In the genomic region with DNA sequence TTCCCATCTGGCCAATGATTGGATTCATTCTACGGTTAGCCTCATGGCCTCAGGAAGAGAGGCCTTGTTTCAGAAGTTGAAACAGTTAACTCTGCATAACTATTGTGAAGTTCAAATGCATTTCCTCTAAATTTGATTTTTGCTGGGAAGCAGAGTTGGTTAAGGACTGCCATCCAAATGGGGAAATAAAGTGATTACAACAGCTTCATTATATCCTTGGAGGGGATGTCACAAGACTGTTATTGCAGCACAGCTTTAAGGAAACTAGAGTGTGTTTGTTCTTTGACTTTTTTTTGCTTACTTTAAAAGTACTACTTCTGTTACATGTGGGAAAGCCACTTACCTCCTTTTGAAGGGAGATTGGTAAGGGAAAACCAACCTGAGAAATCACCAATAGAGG, we compare ENCODE assay signal across 11 cellular contexts.
DNase-seq lines count a peak whose midpoint lies in the region; ATAC-seq and TF ChIP-seq lines count a peak whose summit lies in the region.
"Had no signal": no experiment of that assay in that cellular context is flagged by ENCODE, and none has a peak within 500 bp of the region (broad histone marks: within the 10 kb centered on the region; RNA-seq: fewer than 3 reads in every experiment).

No MANE protein-coding gene starts in this region.

- no peaks in the 10 kb centered on the region for H3K27me3 Mint-ChIP-seq in CD4-positive, alpha-beta T cell
- H3K27me3 Mint-ChIP-seq: activated CD4-positive, alpha-beta T cell treated with anti-CD3 and anti-CD28 coated beads, Interleukin-2, amount 10 ng/mL, durations not matched to agents 7 days and 5 days had no signal

- intact Hi-C loops in CD4-positive, alpha-beta T cell (cut with DNase I, micrococcal nuclease) = no loop called here
- intact Hi-C loops in sigmoid colon (cut with DNase I) = no loop called here

- ATAC-seq in CD4-positive, alpha-beta T cell (ENCODE audit: poor library complexity) = no peak
- no peak for ATAC-seq in GM19395 (IDR thresholded peaks at IDR 0.05; ENCODE audit: unreplicated experiment)

- peaks cover 71% of the 10 kb centered on the region for H3K4me1 Mint-ChIP-seq in CD4-positive, alpha-beta T cell (ENCODE audit: low read depth)

- H3K4me1 ChIP-seq in sigmoid colon = peaks cover 0 to 55% (median 25%) of the 10 kb centered on the region in 4 donors

- H3K36me3 Mint-ChIP-seq in CD4-positive, alpha-beta T cell (ENCODE audit: low read depth) = peaks cover 57% of the 10 kb centered on the region

- peak overlapping the region in 2 of 4 donors; percentile 7 to 11 for H3K4me3 ChIP-seq in sigmoid colon

- H3K9me3 Mint-ChIP-seq in CD4-positive, alpha-beta T cell = no peaks in the 10 kb centered on the region
- H3K9me3 Mint-ChIP-seq: activated CD4-positive, alpha-beta T cell treated with anti-CD3 and anti-CD28 coated beads, Interleukin-2, amount 10 ng/mL, durations not matched to agents 7 days and 5 days had no signal

- TF ChIP-seq POLR2A in sigmoid colon (IDR thresholded peaks at IDR 0.05) = no peak

- DNase-seq in CD4-positive, alpha-beta T cell = no peak
- peak; percentile 90 for DNase-seq in SIG-M5 treated with dmso at 0.1 percent for 504 hours (lab: John Stamatoyannopoulos, UW; ENCODE audit: unreplicated experiment)
- DNase-seq in globus pallidus (ENCODE audit: low spot score) = peak; percentile 43
- DNase-seq in sigmoid colon = no peak
- DNase-seq in activated T-cell treated with anti-CD3 and anti-CD28 coated beads for 4 hours = no peak
- DNase-seq in NCI-H1930 (lab: John Stamatoyannopoulos, UW) = no peak
- DNase-seq in NK-92 treated with Interleukin-12 subunit alpha and Interleukin-12 subunit beta, amount 100 ng/mL, for 24 hours (lab: John Stamatoyannopoulos, UW) = no peak
- DNase-seq: activated CD4-positive, alpha-beta T cell treated with anti-CD3 and anti-CD28 coated beads, Interleukin-2, amount 10 ng/mL, durations not matched to agents 7 days and 5 days; Caco-2; RPMI8226 had no signal

- no peak for TF ChIP-seq CTCF in CD4-positive, alpha-beta T cell (IDR thresholded peaks at IDR 0.05)
- no peak for TF ChIP-seq CTCF in sigmoid colon (IDR thresholded peaks at IDR 0.05)

- H3K27ac ChIP-seq in CD4-positive, alpha-beta T cell (ENCODE audit: low read depth, low read length) = no peak overlapping the region
- H3K27ac ChIP-seq in sigmoid colon = peak overlapping the region; percentile 33 to 65 (median 59)

- CTCF ChIA-PET in CD4-positive, alpha-beta T cell (lab: Charles Lee) = interaction anchor here (1.1 kb wide), 1 partner anchor 12 kb away, joined by 3 read pairs; no protein-coding TSS in a partner anchor

- no peak overlapping the region for H3K4me3 Mint-ChIP-seq in CD4-positive, alpha-beta T cell
- H3K4me3 Mint-ChIP-seq: activated CD4-positive, alpha-beta T cell treated with anti-CD3 and anti-CD28 coated beads, Interleukin-2, amount 10 ng/mL, durations not matched to agents 7 days and 5 days had no signal

- no peaks in the 10 kb centered on the region for H3K9me3 ChIP-seq in CD4-positive, alpha-beta T cell (ENCODE audit: control insufficient read depth, low read length)
- H3K9me3 ChIP-seq in sigmoid colon = no peaks in the 10 kb centered on the region
- H3K9me3 ChIP-seq: Caco-2 had no signal

- H3K27me3 ChIP-seq in CD4-positive, alpha-beta T cell (ENCODE audit: control insufficient read depth, insufficient read depth, low read length) = no peaks in the 10 kb centered on the region
- no peaks in the 10 kb centered on the region for H3K27me3 ChIP-seq in sigmoid colon

- 33 to 58% methylated on average over 1 of the region's 1 CpG for WGBS in sigmoid colon, 2 donors

- no peaks in the 10 kb centered on the region for H3K36me3 ChIP-seq in sigmoid colon

- peak in 1 of 4 donors; percentile 35 for TF ChIP-seq EP300 in sigmoid colon (IDR thresholded peaks at IDR 0.05)

- peak overlapping the region; percentile 56 for H3K27ac Mint-ChIP-seq in CD4-positive, alpha-beta T cell
- H3K27ac Mint-ChIP-seq: activated CD4-positive, alpha-beta T cell treated with anti-CD3 and anti-CD28 coated beads, Interleukin-2, amount 10 ng/mL, durations not matched to agents 7 days and 5 days had no signal

- POLR2A ChIA-PET in CD4-positive, alpha-beta T cell (lab: Charles Lee) = no interaction called here

Comparison
In these comparisons a context has a peak if more than half of its experiments do, and no peak if none do; other contexts are left out.
1. DNase-seq: peak in SIG-M5 treated with dmso at 0.1 percent for 504 hours (single experiment) and globus pallidus (single experiment); none in CD4-positive, alpha-beta T cell (0 of 10), sigmoid colon (single experiment), activated T-cell treated with anti-CD3 and anti-CD28 coated beads for 4 hours (single experiment), NCI-H1930 (0 of 2) and NK-92 treated with Interleukin-12 subunit alpha and Interleukin-12 subunit beta, amount 100 ng/mL, for 24 hours (single experiment).